16 cellular contexts compared by ENCODE assay signal in the genomic region with DNA sequence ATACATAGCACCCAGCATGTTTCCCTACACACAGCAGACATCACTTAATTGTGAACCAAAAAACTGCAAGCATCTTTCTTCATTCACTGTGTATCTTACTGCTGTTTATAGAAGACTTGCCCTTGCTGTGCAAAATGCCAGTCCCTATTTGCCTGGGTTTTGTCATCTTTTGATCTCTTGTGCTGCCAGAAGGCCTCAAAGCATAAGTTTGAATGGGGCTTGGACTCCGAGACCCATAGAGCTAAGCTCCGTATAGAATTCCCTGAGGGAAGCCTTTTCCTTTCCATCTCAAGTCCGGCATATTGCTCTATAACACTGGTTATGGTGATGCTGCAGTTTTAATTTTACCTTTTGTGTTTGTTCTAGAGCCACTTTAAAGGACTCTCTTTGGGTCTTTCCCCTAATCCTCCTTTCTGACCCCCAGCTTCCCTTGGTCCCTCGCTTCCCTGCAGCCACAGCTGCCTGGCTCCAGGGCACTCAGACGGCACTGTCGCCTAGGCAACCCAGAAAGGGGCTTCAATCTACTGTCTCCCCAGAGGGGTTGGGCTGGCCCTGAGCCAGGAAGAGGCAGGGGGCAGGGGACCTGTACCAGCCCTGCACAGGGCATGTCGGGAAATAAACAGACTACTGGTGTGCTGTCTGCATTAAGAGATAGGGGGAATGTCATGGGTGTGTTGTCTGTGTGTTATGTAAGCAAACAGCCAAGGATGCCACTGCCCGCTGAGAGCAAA.
DNase-seq lines count a peak whose midpoint lies in the region; ATAC-seq and TF ChIP-seq lines count a peak whose summit lies in the region.
"Had no signal": no experiment of that assay in that cellular context is flagged by ENCODE, and none has a peak within 500 bp of the region (broad histone marks: within the 10 kb centered on the region; RNA-seq: fewer than 3 reads in every experiment).

No MANE protein-coding gene starts in this region.

- H2AFZ ChIP-seq in Karpas-422 (ENCODE audit: low read length): peak overlapping the region; percentile 55
- peak overlapping the region; percentile 92 for H2AFZ ChIP-seq in OCI-LY7 (ENCODE audit: low read length)
- peak overlapping the region; percentile 44 for H2AFZ ChIP-seq in neuron (ENCODE audit: low read depth, low read length)

- intact Hi-C loops in OCI-LY7 (cut with micrococcal nuclease; ENCODE audit: unreplicated experiment) (no loop called here), esophagus muscularis mucosa (cut with DNase I) (no loop called here), A673 (cut with micrococcal nuclease; ENCODE audit: unreplicated experiment) (no loop called here)

- peak overlapping the region; percentile 65 for H3K4me2 ChIP-seq in Karpas-422 (ENCODE audit: low read depth, low read length, poor library complexity, severe bottlenecking)
- peak overlapping the region; percentile 45 for H3K4me2 ChIP-seq in OCI-LY7 (ENCODE audit: low read length)

- no peaks in the 10 kb centered on the region for H3K9me2 ChIP-seq in Karpas-422 (replicated peaks; ENCODE audit: insufficient read depth, low read length)
- no peaks in the 10 kb centered on the region for H3K9me2 ChIP-seq in OCI-LY7 (ENCODE audit: insufficient read depth, low read length)

- H3K36me3 ChIP-seq in Karpas-422 (ENCODE audit: insufficient read depth, low read length): no peaks in the 10 kb centered on the region
- H3K36me3 ChIP-seq in OCI-LY7 (ENCODE audit: insufficient read depth, low read length): no peaks in the 10 kb centered on the region
- H3K36me3 ChIP-seq in neuron (ENCODE audit: insufficient read depth, low read length): no peaks in the 10 kb centered on the region
- H3K36me3 ChIP-seq in esophagus muscularis mucosa: no peaks in the 10 kb centered on the region
- no peaks in the 10 kb centered on the region for H3K36me3 ChIP-seq in A673 (ENCODE audit: insufficient read depth, low read length, poor library complexity, severe bottlenecking)
- H3K36me3 ChIP-seq: tibial nerve had no signal

- H3K27ac ChIP-seq in Karpas-422 (ENCODE audit: low read length) (peak overlapping the region; percentile 75), OCI-LY7 (ENCODE audit: low read depth, low read length, poor library complexity, severe bottlenecking) (no peak overlapping the region), esophagus muscularis mucosa (replicated peaks in 1 of 4) (no peak overlapping the region), A673 (ENCODE audit: low read depth, low read length, poor library complexity, severe bottlenecking) (no peak overlapping the region)
- H3K27ac ChIP-seq: tibial nerve had no signal

- H3K9ac ChIP-seq in Karpas-422 (ENCODE audit: low read length): peak overlapping the region; percentile 42

- CTCF ChIA-PET in OCI-LY7 (lab: Charles Lee; ENCODE audit: unreplicated experiment): no interaction called here
- CTCF ChIA-PET in A673 (lab: Charles Lee): no interaction called here

- ATAC-seq in HG02840 (IDR thresholded peaks at IDR 0.05; ENCODE audit: low FRiP score, unreplicated experiment) (no peak), HG03520 (IDR thresholded peaks at IDR 0.05; ENCODE audit: unreplicated experiment) (no peak)
- ATAC-seq: left colon; naive thymus-derived CD4-positive, alpha-beta T cell had no signal

- H3K4me3 ChIP-seq in Karpas-422 (ENCODE audit: low read length): peak overlapping the region; percentile 30; the same call in 1 of the 2 replicates
- H3K4me3 ChIP-seq in OCI-LY7 (ENCODE audit: low read depth, low read length, poor library complexity, severe bottlenecking): no peak overlapping the region
- peak overlapping the region; percentile 28 for H3K4me3 ChIP-seq in neuron (ENCODE audit: low read length)
- no peak overlapping the region for H3K4me3 ChIP-seq in esophagus muscularis mucosa
- no peak overlapping the region for H3K4me3 ChIP-seq in A673 (ENCODE audit: low read depth, low read length, poor library complexity, severe bottlenecking)
- H3K4me3 ChIP-seq: tibial nerve had no signal

- POLR2A ChIA-PET in OCI-LY7 (lab: Charles Lee): interaction anchor here (0.5 kb wide), 1 partner anchor 233 kb away, joined by 3 read pairs; no protein-coding TSS in a partner anchor
- POLR2A ChIA-PET in A673 (lab: Charles Lee; ENCODE audit: low non-redundant PET): no interaction called here

- no peak for TF ChIP-seq EP300 in esophagus muscularis mucosa (IDR thresholded peaks at IDR 0.05)

- no peak for TF ChIP-seq POLR2A in esophagus muscularis mucosa (IDR thresholded peaks at IDR 0.05; ENCODE audit: low read depth)

- WGBS in esophagus muscularis mucosa: 75% methylated on average over 8 of the region's 8 CpGs

- H3K79me2 ChIP-seq in Karpas-422 (ENCODE audit: low read length) (no peaks in the 10 kb centered on the region), OCI-LY7 (ENCODE audit: insufficient read depth, low read depth, low read length) (no peaks in the 10 kb centered on the region)

- peaks cover 46% of the 10 kb centered on the region for H3K4me1 ChIP-seq in Karpas-422 (ENCODE audit: low read length)
- H3K4me1 ChIP-seq in OCI-LY7 (ENCODE audit: insufficient read depth, low read length, poor library complexity, severe bottlenecking): peaks cover 28% of the 10 kb centered on the region
- H3K4me1 ChIP-seq in neuron (ENCODE audit: insufficient read depth, low read length): peaks cover 16% of the 10 kb centered on the region
- no peaks in the 10 kb centered on the region for H3K4me1 ChIP-seq in esophagus muscularis mucosa
- H3K4me1 ChIP-seq in A673 (ENCODE audit: insufficient read depth, low read length, poor library complexity, severe bottlenecking): peaks cover 7% of the 10 kb centered on the region
- H3K4me1 ChIP-seq: tibial nerve had no signal

- H4K20me1 ChIP-seq in Karpas-422 (ENCODE audit: insufficient read depth, low read depth, low read length) (no peaks in the 10 kb centered on the region), OCI-LY7 (ENCODE audit: insufficient read depth, low read length) (no peaks in the 10 kb centered on the region)

- TF ChIP-seq CTCF in OCI-LY7 (conservative IDR thresholded peaks at IDR 0.05; ENCODE audit: low read length) (no peak), esophagus muscularis mucosa (IDR thresholded peaks at IDR 0.05) (no peak), A673 (conservative IDR thresholded peaks at IDR 0.05; ENCODE audit: low read depth, low read length) (no peak)

- H3K27me3 ChIP-seq in Karpas-422 (ENCODE audit: low read length) (no peaks in the 10 kb centered on the region), neuron (ENCODE audit: insufficient read depth, low read length) (no peaks in the 10 kb centered on the region), esophagus muscularis mucosa (no peaks in the 10 kb centered on the region), A673 (replicated peaks; ENCODE audit: insufficient read depth, low read depth, low read length, poor library complexity) (no peaks in the 10 kb centered on the region)
- H3K27me3 ChIP-seq: tibial nerve had no signal

- H3K9me3 ChIP-seq in Karpas-422 (ENCODE audit: low read length): no peaks in the 10 kb centered on the region
- H3K9me3 ChIP-seq in OCI-LY7 (ENCODE audit: low read length): no peaks in the 10 kb centered on the region
- H3K9me3 ChIP-seq in neuron (ENCODE audit: low read length): no peaks in the 10 kb centered on the region
- H3K9me3 ChIP-seq in esophagus muscularis mucosa: no peaks in the 10 kb centered on the region
- H3K9me3 ChIP-seq in A673 (ENCODE audit: low read depth, low read length, poor library complexity, severe bottlenecking): no peaks in the 10 kb centered on the region

- DNase-seq in Karpas-422: peak; percentile 92
- DNase-seq in NCI-H2107 (lab: John Stamatoyannopoulos, UW): peak; percentile 36
- peak; percentile 63 for DNase-seq in OCI-LY7 (ENCODE audit: low spot score)
- no peak for DNase-seq in esophagus muscularis mucosa (ENCODE audit: extremely low spot score)
- no peak for DNase-seq in A673 (ENCODE audit: low spot score)
- DNase-seq: activated gamma-delta T cell; CD4-positive, alpha-beta T cell; HFFc6; left colon; naive thymus-derived CD4-positive, alpha-beta T cell; NK-92 treated with Interleukin-12 subunit alpha and Interleukin-12 subunit beta, amount 100 ng/mL, for 24 hours; stimulated activated CD4-positive, alpha-beta T cell treated with anti-CD3 and anti-CD28 coated beads, Interleukin-1b, Interleukin-23, amount 100 ng/mL, for 48 hours had no signal

- BruUV-seq in OCI-LY7 (replicated peaks; lab: Mats Ljungman, UMichigan): no TSS peak
- no TSS peak for BruUV-seq in A673 (replicated peaks; lab: Mats Ljungman, UMichigan)

Comparison
In these comparisons a context has a peak if more than half of its experiments do, and no peak if none do; other contexts are left out.
1. DNase-seq: peak in Karpas-422 (single experiment), NCI-H2107 (single experiment) and OCI-LY7 (single experiment); none in esophagus muscularis mucosa (single experiment) and A673 (single experiment).
2. H3K4me3 ChIP-seq: peak in Karpas-422 (single experiment) and neuron (single experiment); none in OCI-LY7 (single experiment), esophagus muscularis mucosa (0 of 4) and A673 (single experiment).
3. Peak in every context shown above with its lines, with median percentiles within 50 percentile points of each other: H2AFZ ChIP-seq.